ENCODE assay signal across 8 cellular contexts in genomic region chr2:138787053-138787666, GRCh38. TPM values are rescaled to one million over a fixed set of nuclear protein-coding genes. Genes with fewer than 3 reads are reported as not detected.
DNase-seq lines count a peak whose midpoint lies in the region; ATAC-seq and TF ChIP-seq lines count a peak whose summit lies in the region.

No MANE protein-coding gene starts in this region.

- H3K4me1 ChIP-seq in HAP-1, result no peaks in the 10 kb centered on the region

- peaks cover 3% of the 10 kb centered on the region for H3K4me1 Mint-ChIP-seq in neural crest cell

- no peaks in the 10 kb centered on the region for H3K36me3 Mint-ChIP-seq in neural crest cell (ENCODE audit: low read depth)

- ATAC-seq in GM21360 (IDR thresholded peaks at IDR 0.05; ENCODE audit: unreplicated experiment) (no peak), GM18873 (IDR thresholded peaks at IDR 0.05; ENCODE audit: low FRiP score, unreplicated experiment) (no peak)

- TF ChIP-seq CTCF in neural crest cell (conservative IDR thresholded peaks at IDR 0.05), result peak; percentile 82

- H3K9me3 Mint-ChIP-seq in neural crest cell, result peaks cover 2% of the 10 kb centered on the region

- no peaks in the 10 kb centered on the region for H3K9me3 ChIP-seq in HAP-1

- H3K27me3 ChIP-seq in HAP-1 (ENCODE audit: low read depth), result no peaks in the 10 kb centered on the region

- H3K4me3 ChIP-seq in HAP-1, result no peak overlapping the region

- no peaks in the 10 kb centered on the region for H3K36me3 ChIP-seq in HAP-1 (replicated peaks)

- H3K4me3 Mint-ChIP-seq in neural crest cell, result no peak overlapping the region

- in situ Hi-C loops in HAP-1 (cut with MboI; ENCODE audit: low sequenced_read_pairs), result no loop called here

- no peak overlapping the region for H3K27ac Mint-ChIP-seq in neural crest cell (ENCODE audit: unreplicated experiment)

- DNase-seq in DMS53 treated with DMSO at 0.1 percent for 48 hours (lab: John Stamatoyannopoulos, UW; ENCODE audit: unreplicated experiment) (peak; percentile 14), HAP-1 (ENCODE audit: low spot score in 2 of 2) (peak; percentile 54 to 56), NCI-H526 treated with DMSO at 0.1 percent for 48 hours (lab: John Stamatoyannopoulos, UW) (peak; percentile 30), dermis blood vessel endothelial cell (peak; percentile 63), neural crest cell (ENCODE audit: low read depth, low spot score) (peak; percentile 34), germinal center (ENCODE audit: low spot score) (no peak)

- peaks cover 61% of the 10 kb centered on the region for H3K27me3 Mint-ChIP-seq in neural crest cell (ENCODE audit: low read depth)

RNA-seq across cellular contexts. Expression of gene NXPH2, which starts 7.0 kb away (rescaled TPM):
- total RNA-seq in dermis blood vessel endothelial cell (not detected in 2 replicates), neural crest cell (3.6 and 4.1 TPM in 2 replicates)
